In genomic region chr17:39754958-39755549, GRCh38 we compare ENCODE assay signal across 7 cellular contexts. TPM values are rescaled to one million over a fixed set of nuclear protein-coding genes. Genes with fewer than 3 reads are reported as not detected.
DNase-seq lines count a peak whose midpoint lies in the region; ATAC-seq and TF ChIP-seq lines count a peak whose summit lies in the region.

No MANE protein-coding gene starts in this region.

- POLR2A ChIA-PET in activated CD4-positive, alpha-beta memory T cell treated with anti-CD3 and anti-CD28 coated beads, Interleukin-2, amount 10 ng/mL, durations not matched to agents 7 days and 5 days (lab: Charles Lee), result interaction anchor here (0.9 to 6.2 kb wide), 21 partner anchors 9 to 171 kb away, joined by 3 to 57 read pairs (median 6); partner anchors contain the start of genes IKZF3, MIEN1 and STARD3

- H3K27me3 ChIP-seq in left ventricle myocardium inferior (ENCODE audit: low read depth), result peaks cover under 1% of the 10 kb centered on the region

- peaks cover 4% of the 10 kb centered on the region for H3K36me3 Mint-ChIP-seq in activated CD4-positive, alpha-beta memory T cell treated with anti-CD3 and anti-CD28 coated beads, Interleukin-2, amount 10 ng/mL, durations not matched to agents 7 days and 5 days (ENCODE audit: low read depth)

- peak; percentile 18 for DNase-seq in HK-2 (ENCODE audit: unreplicated experiment)
- no peak for DNase-seq in activated CD4-positive, alpha-beta memory T cell treated with anti-CD3 and anti-CD28 coated beads, Interleukin-2, amount 10 ng/mL, durations not matched to agents 7 days and 5 days
- DNase-seq in left ventricle myocardium inferior, result no peak
- no peak for DNase-seq in skeletal muscle cell (ENCODE audit: low read depth)
- DNase-seq in SIG-M5 (lab: John Stamatoyannopoulos, UW), result no peak
- DNase-seq in NCI-H2196 (lab: John Stamatoyannopoulos, UW; ENCODE audit: unreplicated experiment), result no peak

- H3K4me1 ChIP-seq in left ventricle myocardium inferior, result peaks cover 38% of the 10 kb centered on the region

- no peaks in the 10 kb centered on the region for H3K9me3 ChIP-seq in left ventricle myocardium inferior (replicated peaks)

- no peaks in the 10 kb centered on the region for H3K9me3 Mint-ChIP-seq in activated CD4-positive, alpha-beta memory T cell treated with anti-CD3 and anti-CD28 coated beads, Interleukin-2, amount 10 ng/mL, durations not matched to agents 7 days and 5 days

- peak overlapping the region; percentile 94 for H3K27ac ChIP-seq in left ventricle myocardium inferior (replicated peaks)

- intact Hi-C loops in left ventricle myocardium inferior (cut with micrococcal nuclease), result no loop called here

- TF ChIP-seq CTCF in left ventricle myocardium inferior (IDR thresholded peaks at IDR 0.05; ENCODE audit: borderline replicate concordance), result no peak

- H3K4me3 ChIP-seq in left ventricle myocardium inferior (peak overlapping the region; percentile 73), skeletal muscle cell (ENCODE audit: low read depth, low read length) (peak overlapping the region; percentile 60)

- H3K27ac Mint-ChIP-seq in activated CD4-positive, alpha-beta memory T cell treated with anti-CD3 and anti-CD28 coated beads, Interleukin-2, amount 10 ng/mL, durations not matched to agents 7 days and 5 days, result peak overlapping the region; percentile 77

- peak overlapping the region; percentile 64 for H3K4me3 Mint-ChIP-seq in activated CD4-positive, alpha-beta memory T cell treated with anti-CD3 and anti-CD28 coated beads, Interleukin-2, amount 10 ng/mL, durations not matched to agents 7 days and 5 days

- H3K4me1 Mint-ChIP-seq in activated CD4-positive, alpha-beta memory T cell treated with anti-CD3 and anti-CD28 coated beads, Interleukin-2, amount 10 ng/mL, durations not matched to agents 7 days and 5 days, result peaks cover 64% of the 10 kb centered on the region

- no peaks in the 10 kb centered on the region for H3K27me3 Mint-ChIP-seq in activated CD4-positive, alpha-beta memory T cell treated with anti-CD3 and anti-CD28 coated beads, Interleukin-2, amount 10 ng/mL, durations not matched to agents 7 days and 5 days

- CTCF ChIA-PET in activated CD4-positive, alpha-beta memory T cell treated with anti-CD3 and anti-CD28 coated beads, Interleukin-2, amount 10 ng/mL, durations not matched to agents 7 days and 5 days (lab: Charles Lee), result interaction anchor here (1.0 to 5.9 kb wide), 13 partner anchors 14 to 226 kb away, joined by 3 to 51 read pairs (median 3); partner anchors contain the start of genes IKZF3, MIEN1, ORMDL3 and PSMD3

- no peaks in the 10 kb centered on the region for H3K36me3 ChIP-seq in left ventricle myocardium inferior

- ATAC-seq in HG03280 (IDR thresholded peaks at IDR 0.05; ENCODE audit: unreplicated experiment), result no peak

RNA-seq across cellular contexts. Expression of gene GRB7, which starts 17.3 kb away (rescaled TPM):
- under 1 TPM; 0.30 to 0.40 TPM for total RNA-seq in activated CD4-positive, alpha-beta memory T cell treated with anti-CD3 and anti-CD28 coated beads, Interleukin-2, amount 10 ng/mL, durations not matched to agents 7 days and 5 days
- 1.1 TPM for total RNA-seq in left ventricle myocardium inferior

RNA-seq across cellular contexts. Expression of gene MIEN1, which starts 24.7 kb away (rescaled TPM):
- 10 to 100 TPM; 40.1 to 45.1 TPM for total RNA-seq in activated CD4-positive, alpha-beta memory T cell treated with anti-CD3 and anti-CD28 coated beads, Interleukin-2, amount 10 ng/mL, durations not matched to agents 7 days and 5 days
- 57.1 TPM for total RNA-seq in left ventricle myocardium inferior

RNA-seq across cellular contexts. Expression of gene ERBB2, which starts 55.2 kb away (rescaled TPM):
- total RNA-seq in activated CD4-positive, alpha-beta memory T cell treated with anti-CD3 and anti-CD28 coated beads, Interleukin-2, amount 10 ng/mL, durations not matched to agents 7 days and 5 days, result 1 to 10 TPM; 5.1 to 6.0 TPM
- total RNA-seq in left ventricle myocardium inferior, result 61.0 TPM
